In the genomic region with DNA sequence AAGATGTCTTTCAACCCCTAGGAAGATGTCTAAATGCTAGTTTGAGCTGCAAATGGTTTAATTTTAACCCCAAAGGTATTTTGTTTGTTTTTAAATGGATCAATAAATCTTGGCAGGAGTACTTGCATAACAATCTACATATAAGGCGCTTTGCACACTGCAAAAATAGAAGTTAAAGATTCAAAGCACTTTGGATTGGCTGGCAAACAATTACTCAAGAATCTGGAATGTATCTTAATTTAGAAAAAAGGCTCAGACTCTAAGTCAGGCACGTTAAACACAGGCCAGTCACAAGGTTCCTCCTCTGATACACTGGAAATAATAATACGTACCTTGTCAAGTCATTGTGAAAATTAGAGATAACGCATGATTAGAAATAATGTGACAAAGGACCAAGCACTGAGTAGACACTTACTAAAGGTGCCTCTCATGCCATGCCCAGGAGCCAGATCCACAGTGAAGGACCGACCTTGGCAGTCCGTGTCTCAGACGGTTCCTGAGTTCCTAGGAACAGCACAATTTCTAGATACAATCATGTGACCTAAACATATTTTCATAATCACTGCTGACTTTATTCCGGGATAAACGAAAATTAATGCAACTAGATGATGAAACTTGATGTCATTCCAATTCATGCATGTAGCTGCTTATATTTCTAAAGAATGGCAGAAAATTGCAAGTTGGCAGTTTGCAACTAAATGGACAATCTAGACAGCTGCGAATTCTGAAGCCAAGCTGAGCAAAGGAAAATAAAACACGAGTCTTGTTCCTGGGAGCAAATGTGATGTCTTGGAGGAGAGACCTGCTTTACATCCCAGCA, we compare ENCODE assay signal across 1 cellular context.
TF ChIP-seq lines count a peak whose summit lies in the region.

No MANE protein-coding gene starts in this region.

TF ChIP-seq in GM23338, 12 proteins besides CTCF, POLR2A, EP300 and RAD21 (continued from another document):
- TF ChIP-seq REST (IDR thresholded peaks at IDR 0.05; ENCODE audit: unreplicated experiment) (no peak), ZNF114 (CRISPR knock-in tag; IDR thresholded peaks at IDR 0.05) (no peak), JUNB (IDR thresholded peaks at IDR 0.05; ENCODE audit: unreplicated experiment) (no peak), STAT1 (IDR thresholded peaks at IDR 0.05; ENCODE audit: unreplicated experiment) (no peak), NANOG (IDR thresholded peaks at IDR 0.05; ENCODE audit: borderline replicate concordance) (no peak), EZH2 (IDR thresholded peaks at IDR 0.05; ENCODE audit: low read depth, unreplicated experiment) (no peak)
- TF ChIP-seq, protein P1, sequence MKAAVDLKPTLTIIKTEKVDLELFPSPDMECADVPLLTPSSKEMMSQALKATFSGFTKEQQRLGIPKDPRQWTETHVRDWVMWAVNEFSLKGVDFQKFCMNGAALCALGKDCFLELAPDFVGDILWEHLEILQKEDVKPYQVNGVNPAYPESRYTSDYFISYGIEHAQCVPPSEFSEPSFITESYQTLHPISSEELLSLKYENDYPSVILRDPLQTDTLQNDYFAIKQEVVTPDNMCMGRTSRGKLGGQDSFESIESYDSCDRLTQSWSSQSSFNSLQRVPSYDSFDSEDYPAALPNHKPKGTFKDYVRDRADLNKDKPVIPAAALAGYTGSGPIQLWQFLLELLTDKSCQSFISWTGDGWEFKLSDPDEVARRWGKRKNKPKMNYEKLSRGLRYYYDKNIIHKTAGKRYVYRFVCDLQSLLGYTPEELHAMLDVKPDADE (IDR thresholded peaks at IDR 0.05), result no peak
- TF ChIP-seq, protein P2, sequence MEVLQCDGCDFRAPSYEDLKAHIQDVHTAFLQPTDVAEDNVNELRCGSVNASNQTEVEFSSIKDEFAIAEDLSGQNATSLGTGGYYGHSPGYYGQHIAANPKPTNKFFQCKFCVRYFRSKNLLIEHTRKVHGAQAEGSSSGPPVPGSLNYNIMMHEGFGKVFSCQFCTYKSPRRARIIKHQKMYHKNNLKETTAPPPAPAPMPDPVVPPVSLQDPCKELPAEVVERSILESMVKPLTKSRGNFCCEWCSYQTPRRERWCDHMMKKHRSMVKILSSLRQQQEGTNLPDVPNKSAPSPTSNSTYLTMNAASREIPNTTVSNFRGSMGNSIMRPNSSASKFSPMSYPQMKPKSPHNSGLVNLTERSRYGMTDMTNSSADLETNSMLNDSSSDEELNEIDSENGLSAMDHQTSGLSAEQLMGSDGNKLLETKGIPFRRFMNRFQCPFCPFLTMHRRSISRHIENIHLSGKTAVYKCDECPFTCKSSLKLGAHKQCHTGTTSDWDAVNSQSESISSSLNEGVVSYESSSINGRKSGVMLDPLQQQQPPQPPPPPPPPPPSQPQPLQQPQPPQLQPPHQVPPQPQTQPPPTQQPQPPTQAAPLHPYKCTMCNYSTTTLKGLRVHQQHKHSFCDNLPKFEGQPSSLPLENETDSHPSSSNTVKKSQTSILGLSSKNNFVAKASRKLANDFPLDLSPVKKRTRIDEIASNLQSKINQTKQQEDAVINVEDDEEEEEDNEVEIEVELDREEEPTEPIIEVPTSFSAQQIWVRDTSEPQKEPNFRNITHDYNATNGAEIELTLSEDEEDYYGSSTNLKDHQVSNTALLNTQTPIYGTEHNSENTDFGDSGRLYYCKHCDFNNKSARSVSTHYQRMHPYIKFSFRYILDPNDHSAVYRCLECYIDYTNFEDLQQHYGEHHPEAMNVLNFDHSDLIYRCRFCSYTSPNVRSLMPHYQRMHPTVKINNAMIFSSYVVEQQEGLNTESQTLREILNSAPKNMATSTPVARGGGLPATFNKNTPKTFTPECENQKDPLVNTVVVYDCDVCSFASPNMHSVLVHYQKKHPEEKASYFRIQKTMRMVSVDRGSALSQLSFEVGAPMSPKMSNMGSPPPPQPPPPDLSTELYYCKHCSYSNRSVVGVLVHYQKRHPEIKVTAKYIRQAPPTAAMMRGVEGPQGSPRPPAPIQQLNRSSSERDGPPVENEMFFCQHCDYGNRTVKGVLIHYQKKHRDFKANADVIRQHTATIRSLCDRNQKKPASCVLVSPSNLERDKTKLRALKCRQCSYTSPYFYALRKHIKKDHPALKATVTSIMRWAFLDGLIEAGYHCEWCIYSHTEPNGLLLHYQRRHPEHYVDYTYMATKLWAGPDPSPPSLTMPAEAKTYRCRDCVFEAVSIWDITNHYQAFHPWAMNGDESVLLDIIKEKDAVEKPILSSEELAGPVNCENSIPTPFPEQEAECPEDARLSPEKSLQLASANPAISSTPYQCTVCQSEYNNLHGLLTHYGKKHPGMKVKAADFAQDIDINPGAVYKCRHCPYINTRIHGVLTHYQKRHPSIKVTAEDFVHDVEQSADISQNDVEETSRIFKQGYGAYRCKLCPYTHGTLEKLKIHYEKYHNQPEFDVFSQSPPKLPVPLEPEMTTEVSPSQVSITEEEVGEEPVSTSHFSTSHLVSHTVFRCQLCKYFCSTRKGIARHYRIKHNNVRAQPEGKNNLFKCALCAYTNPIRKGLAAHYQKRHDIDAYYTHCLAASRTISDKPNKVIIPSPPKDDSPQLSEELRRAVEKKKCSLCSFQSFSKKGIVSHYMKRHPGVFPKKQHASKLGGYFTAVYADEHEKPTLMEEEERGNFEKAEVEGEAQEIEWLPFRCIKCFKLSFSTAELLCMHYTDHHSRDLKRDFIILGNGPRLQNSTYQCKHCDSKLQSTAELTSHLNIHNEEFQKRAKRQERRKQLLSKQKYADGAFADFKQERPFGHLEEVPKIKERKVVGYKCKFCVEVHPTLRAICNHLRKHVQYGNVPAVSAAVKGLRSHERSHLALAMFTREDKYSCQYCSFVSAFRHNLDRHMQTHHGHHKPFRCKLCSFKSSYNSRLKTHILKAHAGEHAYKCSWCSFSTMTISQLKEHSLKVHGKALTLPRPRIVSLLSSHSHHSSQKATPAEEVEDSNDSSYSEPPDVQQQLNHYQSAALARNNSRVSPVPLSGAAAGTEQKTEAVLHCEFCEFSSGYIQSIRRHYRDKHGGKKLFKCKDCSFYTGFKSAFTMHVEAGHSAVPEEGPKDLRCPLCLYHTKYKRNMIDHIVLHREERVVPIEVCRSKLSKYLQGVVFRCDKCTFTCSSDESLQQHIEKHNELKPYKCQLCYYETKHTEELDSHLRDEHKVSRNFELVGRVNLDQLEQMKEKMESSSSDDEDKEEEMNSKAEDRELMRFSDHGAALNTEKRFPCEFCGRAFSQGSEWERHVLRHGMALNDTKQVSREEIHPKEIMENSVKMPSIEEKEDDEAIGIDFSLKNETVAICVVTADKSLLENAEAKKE (CRISPR knock-in tag; IDR thresholded peaks at IDR 0.05), result no peak
